1 cellular context compared by ENCODE assay signal in the genomic region with DNA sequence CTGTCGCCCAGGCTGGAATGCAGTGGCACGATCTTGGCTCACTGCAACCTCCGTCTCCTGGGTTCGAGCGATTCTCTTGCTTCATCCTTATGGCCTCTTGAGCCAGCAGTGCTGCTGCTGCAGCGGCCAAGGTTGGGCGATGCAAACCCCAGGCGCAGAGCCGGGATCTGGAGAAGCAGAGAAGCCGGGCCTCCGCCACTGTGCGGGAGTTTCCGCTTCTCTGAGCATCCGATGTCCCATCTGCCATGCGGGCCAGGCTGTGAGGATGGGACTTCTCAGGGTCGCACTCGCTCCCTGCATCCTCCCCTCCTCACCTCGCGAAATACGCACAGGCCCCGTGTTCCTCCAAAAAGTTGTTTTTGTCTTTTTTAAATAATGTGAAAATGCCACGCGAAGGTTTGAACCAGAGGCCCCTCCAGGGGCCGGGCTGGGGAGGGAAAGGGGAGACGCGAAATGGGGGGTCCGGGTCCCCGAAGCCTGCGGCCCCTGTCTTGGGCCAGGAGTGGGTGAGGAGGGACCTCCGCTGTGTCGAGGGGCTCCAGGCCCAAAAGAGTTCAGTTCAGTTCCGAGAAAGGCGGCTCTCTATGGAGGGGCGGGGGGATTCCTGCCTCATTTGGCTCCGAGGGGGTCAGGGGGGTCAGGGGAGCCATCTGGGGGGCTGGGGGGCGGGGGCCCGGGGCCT.
TF ChIP-seq lines count a peak whose summit lies in the region.

No MANE protein-coding gene starts in this region.

TF ChIP-seq in A549, 52 proteins besides CTCF, POLR2A, EP300 and RAD21 (continued from another document):
- TF ChIP-seq FOSL2 (IDR thresholded peaks at IDR 0.05) (no peak), FOSL2 (CRISPR knock-in tag; IDR thresholded peaks at IDR 0.05) (no peak)
